9 cellular contexts compared by ENCODE assay signal in genomic region chr1:202029171-202029665, GRCh38. TPM values are rescaled to one million over a fixed set of nuclear protein-coding genes. Genes with fewer than 3 reads are reported as not detected.
DNase-seq lines count a peak whose midpoint lies in the region; ATAC-seq and TF ChIP-seq lines count a peak whose summit lies in the region.
"Had no signal": no experiment of that assay in that cellular context is flagged by ENCODE, and none has a peak within 500 bp of the region (broad histone marks: within the 10 kb centered on the region; RNA-seq: fewer than 3 reads in every experiment).

No MANE protein-coding gene starts in this region.

- peaks cover 2% of the 10 kb centered on the region for H3K4me1 Mint-ChIP-seq in activated CD4-positive, alpha-beta memory T cell treated with anti-CD3 and anti-CD28 coated beads for 36 hours (ENCODE audit: low read depth)
- no peaks in the 10 kb centered on the region for H3K4me1 Mint-ChIP-seq in activated CD4-positive, alpha-beta memory T cell treated with anti-CD3 and anti-CD28 coated beads, Interleukin-2, amount 10 ng/mL, durations not matched to agents 7 days and 5 days
- peaks cover 16% of the 10 kb centered on the region for H3K4me1 Mint-ChIP-seq in type B pancreatic cell (ENCODE audit: unreplicated experiment)

- no peak for TF ChIP-seq CTCF in type B pancreatic cell (conservative IDR thresholded peaks at IDR 0.05)

- H3K36me3 Mint-ChIP-seq in activated CD4-positive, alpha-beta memory T cell treated with anti-CD3 and anti-CD28 coated beads for 36 hours = no peaks in the 10 kb centered on the region
- H3K36me3 Mint-ChIP-seq in activated CD4-positive, alpha-beta memory T cell treated with anti-CD3 and anti-CD28 coated beads, Interleukin-2, amount 10 ng/mL, durations not matched to agents 7 days and 5 days (ENCODE audit: low read depth) = no peaks in the 10 kb centered on the region
- H3K36me3 Mint-ChIP-seq in type B pancreatic cell = no peaks in the 10 kb centered on the region

- no peak overlapping the region for H3K27ac Mint-ChIP-seq in activated CD4-positive, alpha-beta memory T cell treated with anti-CD3 and anti-CD28 coated beads for 36 hours
- H3K27ac Mint-ChIP-seq in activated CD4-positive, alpha-beta memory T cell treated with anti-CD3 and anti-CD28 coated beads, Interleukin-2, amount 10 ng/mL, durations not matched to agents 7 days and 5 days = no peak overlapping the region
- H3K27ac Mint-ChIP-seq in type B pancreatic cell = peak overlapping the region; percentile 11

- no peaks in the 10 kb centered on the region for H3K9me3 Mint-ChIP-seq in activated CD4-positive, alpha-beta memory T cell treated with anti-CD3 and anti-CD28 coated beads for 36 hours
- H3K9me3 Mint-ChIP-seq in activated CD4-positive, alpha-beta memory T cell treated with anti-CD3 and anti-CD28 coated beads, Interleukin-2, amount 10 ng/mL, durations not matched to agents 7 days and 5 days = no peaks in the 10 kb centered on the region
- H3K9me3 Mint-ChIP-seq in type B pancreatic cell = peaks cover 4% of the 10 kb centered on the region

- ATAC-seq in esophagus mucosa (peak; percentile 91), GM21423 (IDR thresholded peaks at IDR 0.05; ENCODE audit: unreplicated experiment) (no peak)

- POLR2A ChIA-PET in activated CD4-positive, alpha-beta memory T cell treated with anti-CD3 and anti-CD28 coated beads for 36 hours (lab: Charles Lee) = no interaction called here
- POLR2A ChIA-PET in activated CD4-positive, alpha-beta memory T cell treated with anti-CD3 and anti-CD28 coated beads, Interleukin-2, amount 10 ng/mL, durations not matched to agents 7 days and 5 days (lab: Charles Lee) = no interaction called here

- peaks cover 1% of the 10 kb centered on the region for H3K27me3 Mint-ChIP-seq in activated CD4-positive, alpha-beta memory T cell treated with anti-CD3 and anti-CD28 coated beads for 36 hours
- peaks cover 11% of the 10 kb centered on the region for H3K27me3 Mint-ChIP-seq in activated CD4-positive, alpha-beta memory T cell treated with anti-CD3 and anti-CD28 coated beads, Interleukin-2, amount 10 ng/mL, durations not matched to agents 7 days and 5 days
- H3K27me3 Mint-ChIP-seq in type B pancreatic cell = no peaks in the 10 kb centered on the region

- intact Hi-C loops in activated CD4-positive, alpha-beta memory T cell treated with anti-CD3 and anti-CD28 coated beads for 36 hours (cut with micrococcal nuclease) = no loop called here

- CTCF ChIA-PET in activated CD4-positive, alpha-beta memory T cell treated with anti-CD3 and anti-CD28 coated beads for 36 hours (lab: Charles Lee) = interaction anchor here (0.8 kb wide), 1 partner anchor 133 kb away, joined by 3 read pairs; no protein-coding TSS in a partner anchor
- CTCF ChIA-PET in activated CD4-positive, alpha-beta memory T cell treated with anti-CD3 and anti-CD28 coated beads, Interleukin-2, amount 10 ng/mL, durations not matched to agents 7 days and 5 days (lab: Charles Lee) = no interaction called here

- peak; percentile 17 for DNase-seq in activated CD4-positive, alpha-beta memory T cell treated with anti-CD3 and anti-CD28 coated beads for 36 hours
- DNase-seq in activated CD4-positive, alpha-beta memory T cell treated with anti-CD3 and anti-CD28 coated beads, Interleukin-2, amount 10 ng/mL, durations not matched to agents 7 days and 5 days = no peak
- peak; percentile 78 for DNase-seq in NCI-H748 (lab: John Stamatoyannopoulos, UW; ENCODE audit: unreplicated experiment)
- DNase-seq in type B pancreatic cell (ENCODE audit: extremely low spot score, unreplicated experiment) = no peak
- no peak for DNase-seq in HuH-7 (ENCODE audit: low spot score)
- DNase-seq in NCI-H82 (lab: John Stamatoyannopoulos, UW) = no peak
- DNase-seq: mesendoderm had no signal

- no peak overlapping the region for H3K4me3 Mint-ChIP-seq in activated CD4-positive, alpha-beta memory T cell treated with anti-CD3 and anti-CD28 coated beads for 36 hours
- H3K4me3 Mint-ChIP-seq in activated CD4-positive, alpha-beta memory T cell treated with anti-CD3 and anti-CD28 coated beads, Interleukin-2, amount 10 ng/mL, durations not matched to agents 7 days and 5 days = no peak overlapping the region
- no peak overlapping the region for H3K4me3 Mint-ChIP-seq in type B pancreatic cell

RNA-seq across cellular contexts. Expression of gene ELF3, which starts 18.8 kb away (rescaled TPM):
- total RNA-seq in activated CD4-positive, alpha-beta memory T cell treated with anti-CD3 and anti-CD28 coated beads for 36 hours = under 1 TPM; 0.12 to 0.46 TPM
- under 1 TPM; 0.30 to 0.38 TPM for total RNA-seq in activated CD4-positive, alpha-beta memory T cell treated with anti-CD3 and anti-CD28 coated beads, Interleukin-2, amount 10 ng/mL, durations not matched to agents 7 days and 5 days
- total RNA-seq in esophagus mucosa (391 TPM), type B pancreatic cell (ENCODE audit: low replicate concordance) (237 and 498 TPM in 2 replicates)

RNA-seq across cellular contexts. Expression of gene RNPEP, which starts 46.8 kb away (rescaled TPM):
- 10 to 100 TPM; 48.3 to 50.1 TPM for total RNA-seq in activated CD4-positive, alpha-beta memory T cell treated with anti-CD3 and anti-CD28 coated beads for 36 hours
- total RNA-seq in activated CD4-positive, alpha-beta memory T cell treated with anti-CD3 and anti-CD28 coated beads, Interleukin-2, amount 10 ng/mL, durations not matched to agents 7 days and 5 days = 10 to 100 TPM; 38.5 to 41.1 TPM
- total RNA-seq in esophagus mucosa (89.6 TPM), type B pancreatic cell (ENCODE audit: low replicate concordance) (57.3 and 63.9 TPM in 2 replicates)

Comparison
In these comparisons a context has a peak if more than half of its experiments do, and no peak if none do; other contexts are left out.
1. DNase-seq: peak in activated CD4-positive, alpha-beta memory T cell treated with anti-CD3 and anti-CD28 coated beads for 36 hours (single experiment) and NCI-H748 (single experiment); none in activated CD4-positive, alpha-beta memory T cell treated with anti-CD3 and anti-CD28 coated beads, Interleukin-2, amount 10 ng/mL, durations not matched to agents 7 days and 5 days (single experiment), type B pancreatic cell (single experiment), HuH-7 (single experiment) and NCI-H82 (single experiment).
2. RNA of gene ELF3, which starts 18.8 kb away (total RNA-seq): 391 TPM in esophagus mucosa (single experiment) and 237 to 498 TPM in type B pancreatic cell; 0.12 to 0.46 TPM in activated CD4-positive, alpha-beta memory T cell treated with anti-CD3 and anti-CD28 coated beads for 36 hours and 0.30 to 0.38 TPM in activated CD4-positive, alpha-beta memory T cell treated with anti-CD3 and anti-CD28 coated beads, Interleukin-2, amount 10 ng/mL, durations not matched to agents 7 days and 5 days; every median in the first group is over 100 times any median in the second.